In the genomic region with DNA sequence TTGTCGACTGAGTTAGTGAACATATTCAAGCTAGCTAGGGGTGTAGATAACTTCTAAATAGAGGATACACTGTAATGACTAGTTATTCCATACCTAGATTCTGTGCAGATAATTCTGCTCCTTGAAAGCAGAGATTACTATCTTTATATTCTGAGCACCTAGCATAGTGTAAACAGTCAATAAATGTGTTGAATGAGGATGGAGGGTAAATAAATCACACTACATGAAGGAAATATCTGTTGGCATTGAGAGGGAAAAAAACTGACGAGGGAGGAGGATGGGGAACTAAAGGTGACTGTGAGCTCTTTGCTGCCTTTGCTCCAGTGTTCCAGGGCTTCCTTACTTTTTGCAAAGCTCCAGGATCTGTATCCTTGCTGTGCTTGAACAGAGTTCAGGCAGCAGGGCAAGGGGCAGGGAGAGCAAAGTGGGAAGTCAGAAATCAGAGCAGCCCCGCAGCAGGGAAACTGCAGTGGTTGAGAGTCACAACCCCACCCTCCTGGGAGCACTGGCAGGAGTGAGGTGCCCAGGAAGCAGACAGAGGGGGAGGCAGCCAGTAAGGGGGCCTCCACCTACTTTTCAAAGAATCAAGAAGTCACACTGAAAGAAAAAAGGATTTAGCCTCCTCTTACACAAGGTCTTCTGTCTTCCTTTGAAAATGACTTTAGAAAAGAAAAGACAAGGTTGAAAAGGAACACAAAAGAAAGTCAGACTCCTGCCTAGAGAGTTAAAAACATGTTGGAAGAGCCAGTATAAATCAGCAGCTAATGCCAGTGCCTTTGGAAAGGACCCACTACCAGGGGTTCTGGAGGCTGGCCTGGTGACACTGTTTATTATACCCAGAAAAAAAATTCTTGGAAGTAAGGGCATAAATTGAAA, we compare ENCODE assay signal across 10 cellular contexts.
DNase-seq lines count a peak whose midpoint lies in the region; ATAC-seq and TF ChIP-seq lines count a peak whose summit lies in the region.
"Had no signal": no experiment of that assay in that cellular context is flagged by ENCODE, and none has a peak within 500 bp of the region (broad histone marks: within the 10 kb centered on the region; RNA-seq: fewer than 3 reads in every experiment).

No MANE protein-coding gene starts in this region.

- no peak overlapping the region for H4K91ac ChIP-seq in neuronal stem cell (ENCODE audit: low read depth, low read length, poor library complexity)

- CTCF ChIA-PET in activated CD4-positive, alpha-beta memory T cell treated with anti-CD3 and anti-CD28 coated beads, Interleukin-2, amount 10 ng/mL, durations not matched to agents 7 days and 5 days (lab: Charles Lee) = no interaction called here
- CTCF ChIA-PET in activated CD4-positive, alpha-beta memory T cell treated with anti-CD3 and anti-CD28 coated beads for 36 hours (lab: Charles Lee) = no interaction called here

- no peak overlapping the region for H3K14ac ChIP-seq in neuronal stem cell (ENCODE audit: low read length)

- TF ChIP-seq CTCF in LNCaP clone FGC (IDR thresholded peaks at IDR 0.05; ENCODE audit: control insufficient read depth, extremely low read depth, insufficient read depth) = no peak
- TF ChIP-seq CTCF in chondrocyte (IDR thresholded peaks at IDR 0.05) = no peak

- H3K36me3 ChIP-seq in neuronal stem cell (replicated peaks in 1 of 2; ENCODE audit: control insufficient read depth in 2 of 2, insufficient read depth in 2 of 2, low read length in 2 of 2) = no peaks in the 10 kb centered on the region

- peaks cover 62% of the 10 kb centered on the region for H3K4me1 Mint-ChIP-seq in activated CD4-positive, alpha-beta memory T cell treated with anti-CD3 and anti-CD28 coated beads, Interleukin-2, amount 10 ng/mL, durations not matched to agents 7 days and 5 days
- peaks cover 48% of the 10 kb centered on the region for H3K4me1 Mint-ChIP-seq in activated CD4-positive, alpha-beta memory T cell treated with anti-CD3 and anti-CD28 coated beads for 36 hours (ENCODE audit: low read depth)
- peaks cover 17% of the 10 kb centered on the region for H3K4me1 Mint-ChIP-seq in chondrocyte (ENCODE audit: low read depth)

- WGBS in neuronal stem cell (ENCODE audit: extremely low coverage in 2 of 2, insufficient read length in 2 of 2, insufficient replicate concordance in 1 of 2), 2 donors = no CpG with 5 or more reads among the region's 3 CpGs

- H2BK12ac ChIP-seq in neuronal stem cell (ENCODE audit: low read length) = no peak overlapping the region

- POLR2A ChIA-PET in activated CD4-positive, alpha-beta memory T cell treated with anti-CD3 and anti-CD28 coated beads, Interleukin-2, amount 10 ng/mL, durations not matched to agents 7 days and 5 days (lab: Charles Lee) = interaction anchor here (1.0 to 1.2 kb wide), 3 partner anchors 10 to 42 kb away, joined by 3 read pairs; no protein-coding TSS in a partner anchor
- POLR2A ChIA-PET in activated CD4-positive, alpha-beta memory T cell treated with anti-CD3 and anti-CD28 coated beads for 36 hours (lab: Charles Lee) = interaction anchor here (0.7 kb wide), 1 partner anchor 63 kb away, joined by 3 read pairs; no protein-coding TSS in a partner anchor

- H3K27ac Mint-ChIP-seq in activated CD4-positive, alpha-beta memory T cell treated with anti-CD3 and anti-CD28 coated beads, Interleukin-2, amount 10 ng/mL, durations not matched to agents 7 days and 5 days = peak overlapping the region; percentile 12
- H3K27ac Mint-ChIP-seq in activated CD4-positive, alpha-beta memory T cell treated with anti-CD3 and anti-CD28 coated beads for 36 hours = no peak overlapping the region
- no peak overlapping the region for H3K27ac Mint-ChIP-seq in chondrocyte (ENCODE audit: unreplicated experiment)

- H3K27ac ChIP-seq in neuronal stem cell (replicated peaks; ENCODE audit: low read length) = peak overlapping the region; percentile 6

- H3K18ac ChIP-seq in neuronal stem cell (ENCODE audit: low read length) = no peak overlapping the region

- no peak overlapping the region for H3K4me2 ChIP-seq in neuronal stem cell (ENCODE audit: insufficient read depth, low read length, poor library complexity, severe bottlenecking)

- no peak for ATAC-seq in HG03139 (IDR thresholded peaks at IDR 0.05; ENCODE audit: unreplicated experiment)

- no peak overlapping the region for H4K8ac ChIP-seq in neuronal stem cell (ENCODE audit: low read depth, low read length)

- H3K23ac ChIP-seq in neuronal stem cell (ENCODE audit: low read depth, low read length, poor library complexity) = no peak overlapping the region

- H3K9ac ChIP-seq in neuronal stem cell (ENCODE audit: low read depth, low read length, poor library complexity) = no peak overlapping the region

- H2BK120ac ChIP-seq in neuronal stem cell (ENCODE audit: low read depth, low read length) = no peak overlapping the region

- H2BK15ac ChIP-seq in neuronal stem cell (ENCODE audit: low read length) = no peak overlapping the region

- H3K27me3 ChIP-seq in neuronal stem cell (ENCODE audit: control insufficient read depth in 3 of 3, insufficient read depth in 3 of 3, low read depth in 1 of 3, low read length in 3 of 3) = no peaks in the 10 kb centered on the region

- no peaks in the 10 kb centered on the region for H3K9me3 ChIP-seq in neuronal stem cell (replicated peaks in 1 of 2; ENCODE audit: control insufficient read depth in 2 of 2, insufficient read depth in 1 of 2, low read depth in 1 of 2, low read length in 2 of 2)

- no peak overlapping the region for H2BK5ac ChIP-seq in neuronal stem cell (ENCODE audit: low read length)

- no peaks in the 10 kb centered on the region for H3K79me1 ChIP-seq in neuronal stem cell (ENCODE audit: low read depth, low read length)

- DNase-seq in activated CD4-positive, alpha-beta memory T cell treated with anti-CD3 and anti-CD28 coated beads, Interleukin-2, amount 10 ng/mL, durations not matched to agents 7 days and 5 days = no peak
- no peak for DNase-seq in activated CD4-positive, alpha-beta memory T cell treated with anti-CD3 and anti-CD28 coated beads for 36 hours
- DNase-seq in LNCaP clone FGC (ENCODE audit: low read depth) (peak; percentile 88), chondrocyte (ENCODE audit: low spot score) (peak; percentile 36), neuronal stem cell (ENCODE audit: low spot score) (peak; percentile 47), NCI-H187 treated with DMSO at 0.1 percent for 48 hours (lab: John Stamatoyannopoulos, UW) (no peak), NCI-H1436 treated with DMSO at 0.1 percent for 48 hours (lab: John Stamatoyannopoulos, UW) (no peak)
- DNase-seq: DMS79, NCI-H510A treated with DMSO at 0.1 percent for 48 hours had no signal

- H3K4me1 ChIP-seq in neuronal stem cell (ENCODE audit: control insufficient read depth in 2 of 2, insufficient read depth in 1 of 2, low read depth in 1 of 2, low read length in 2 of 2) = peaks cover 4% of the 10 kb centered on the region in 2 donors

- H3K9me3 Mint-ChIP-seq in activated CD4-positive, alpha-beta memory T cell treated with anti-CD3 and anti-CD28 coated beads, Interleukin-2, amount 10 ng/mL, durations not matched to agents 7 days and 5 days = peaks cover 8% of the 10 kb centered on the region
- peaks cover 2% of the 10 kb centered on the region for H3K9me3 Mint-ChIP-seq in activated CD4-positive, alpha-beta memory T cell treated with anti-CD3 and anti-CD28 coated beads for 36 hours
- peaks cover 10% of the 10 kb centered on the region for H3K9me3 Mint-ChIP-seq in chondrocyte (ENCODE audit: low read depth)

- no peak overlapping the region for H2AFZ ChIP-seq in neuronal stem cell (ENCODE audit: low read length)

- H3K4ac ChIP-seq in neuronal stem cell (ENCODE audit: low read length) = no peak overlapping the region

- H3K36me3 Mint-ChIP-seq in activated CD4-positive, alpha-beta memory T cell treated with anti-CD3 and anti-CD28 coated beads, Interleukin-2, amount 10 ng/mL, durations not matched to agents 7 days and 5 days (ENCODE audit: low read depth) = peaks cover 26% of the 10 kb centered on the region
- H3K36me3 Mint-ChIP-seq in activated CD4-positive, alpha-beta memory T cell treated with anti-CD3 and anti-CD28 coated beads for 36 hours = peaks cover 2% of the 10 kb centered on the region
- no peaks in the 10 kb centered on the region for H3K36me3 Mint-ChIP-seq in chondrocyte (ENCODE audit: low read depth)

- intact Hi-C loops in activated CD4-positive, alpha-beta memory T cell treated with anti-CD3 and anti-CD28 coated beads for 36 hours (cut with micrococcal nuclease) = no loop called here

- no peak overlapping the region for H2AK5ac ChIP-seq in neuronal stem cell (ENCODE audit: low read depth, low read length)

- H3K4me3 ChIP-seq in LNCaP clone FGC (ENCODE audit: low read depth, low read length) (no peak overlapping the region), neuronal stem cell (ENCODE audit: low read length in 2 of 2) (no peak overlapping the region)

- H3K4me3 Mint-ChIP-seq in activated CD4-positive, alpha-beta memory T cell treated with anti-CD3 and anti-CD28 coated beads, Interleukin-2, amount 10 ng/mL, durations not matched to agents 7 days and 5 days = peak overlapping the region; percentile 0
- no peak overlapping the region for H3K4me3 Mint-ChIP-seq in activated CD4-positive, alpha-beta memory T cell treated with anti-CD3 and anti-CD28 coated beads for 36 hours
- no peak overlapping the region for H3K4me3 Mint-ChIP-seq in chondrocyte (ENCODE audit: unreplicated experiment)

- no peaks in the 10 kb centered on the region for H3K27me3 Mint-ChIP-seq in activated CD4-positive, alpha-beta memory T cell treated with anti-CD3 and anti-CD28 coated beads, Interleukin-2, amount 10 ng/mL, durations not matched to agents 7 days and 5 days
- no peaks in the 10 kb centered on the region for H3K27me3 Mint-ChIP-seq in activated CD4-positive, alpha-beta memory T cell treated with anti-CD3 and anti-CD28 coated beads for 36 hours
- no peaks in the 10 kb centered on the region for H3K27me3 Mint-ChIP-seq in chondrocyte (ENCODE audit: low read depth)

Comparison
In these comparisons a context has a peak if more than half of its experiments do, and no peak if none do; other contexts are left out.
1. DNase-seq: peak in LNCaP clone FGC (single experiment), chondrocyte (single experiment) and neuronal stem cell (single experiment); none in activated CD4-positive, alpha-beta memory T cell treated with anti-CD3 and anti-CD28 coated beads, Interleukin-2, amount 10 ng/mL, durations not matched to agents 7 days and 5 days (single experiment), activated CD4-positive, alpha-beta memory T cell treated with anti-CD3 and anti-CD28 coated beads for 36 hours (single experiment), NCI-H187 treated with DMSO at 0.1 percent for 48 hours (single experiment) and NCI-H1436 treated with DMSO at 0.1 percent for 48 hours (single experiment).